ENCODE assay signal across 8 cellular contexts in the genomic region with DNA sequence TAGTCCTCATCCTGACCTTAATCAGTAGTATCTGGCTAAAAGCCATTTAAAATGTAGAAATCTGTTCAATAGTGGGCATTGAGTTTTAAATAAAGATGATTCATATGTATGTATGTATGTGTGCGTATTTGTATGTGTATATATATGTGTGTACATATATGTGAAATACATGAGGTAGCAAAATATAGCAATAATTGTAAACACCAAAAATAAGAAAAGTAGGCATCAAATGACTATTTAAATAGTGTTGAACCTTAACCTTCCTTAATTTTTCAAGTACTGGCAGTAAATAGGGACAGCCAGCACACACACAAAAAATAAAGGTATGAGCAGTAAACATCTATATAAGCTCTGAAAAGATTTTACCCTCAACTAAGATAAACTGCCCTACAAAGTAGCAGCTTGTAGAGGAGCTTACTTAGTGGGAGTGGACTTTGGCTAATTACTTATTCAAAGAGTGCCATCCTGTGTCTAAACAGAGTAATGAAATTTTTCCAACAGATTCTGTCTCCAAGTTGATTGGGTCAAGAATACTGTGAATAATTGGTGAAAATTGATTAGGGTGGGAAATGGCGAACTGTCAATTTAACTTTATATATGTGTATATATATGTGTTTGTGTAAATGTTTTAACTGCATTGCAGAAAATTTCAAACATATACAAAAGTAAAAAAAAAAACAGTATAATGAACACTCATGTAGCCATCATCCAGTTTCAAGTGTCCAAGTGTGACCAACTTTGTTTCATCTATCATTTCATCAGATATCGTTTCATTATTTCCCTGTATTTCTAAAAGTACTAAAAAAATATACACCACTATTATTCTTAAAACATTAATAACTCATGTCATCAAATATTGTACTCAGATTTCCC. TPM values are rescaled to one million over a fixed set of nuclear protein-coding genes. Genes with fewer than 3 reads are reported as not detected.
DNase-seq lines count a peak whose midpoint lies in the region; ATAC-seq and TF ChIP-seq lines count a peak whose summit lies in the region.

No MANE protein-coding gene starts in this region.

- H3K4me1 ChIP-seq in CD8-positive, alpha-beta memory T cell (ENCODE audit: insufficient read depth, low read length), result peaks cover 20% of the 10 kb centered on the region
- H3K4me1 ChIP-seq in hepatocyte (ENCODE audit: insufficient read depth) (peaks cover 5% of the 10 kb centered on the region), sigmoid colon (peaks cover 0 to 27% (median 17%) of the 10 kb centered on the region in 4 donors)

- CTCF ChIA-PET in CD8-positive, alpha-beta memory T cell (lab: Charles Lee), result interaction anchor here (0.5 to 4.7 kb wide), 20 partner anchors 13 to 849 kb away, joined by 3 to 41 read pairs (median 4); partner anchors contain the start of genes CENPK, CWC27, PPWD1 and SREK1IP1

- peak overlapping the region; percentile 73 to 98 (median 93) for H3K27ac Mint-ChIP-seq in CD8-positive, alpha-beta memory T cell

- WGBS in hepatocyte (ENCODE audit: low lambda C conversion rate, missing lambda C conversion rate), result 26% methylated on average over 3 of the region's 3 CpGs
- 23 to 34% methylated on average over 3 of the region's 3 CpGs for WGBS in sigmoid colon, 2 donors

- no peak for TF ChIP-seq POLR2A in sigmoid colon (IDR thresholded peaks at IDR 0.05)

- peaks cover 6 to 18% (median 9%) of the 10 kb centered on the region in 3 donors for H3K4me1 Mint-ChIP-seq in CD8-positive, alpha-beta memory T cell

- no peaks in the 10 kb centered on the region for H3K27me3 ChIP-seq in CD8-positive, alpha-beta memory T cell (ENCODE audit: insufficient read depth, low read length, poor library complexity, severe bottlenecking)
- H3K27me3 ChIP-seq in hepatocyte (no peaks in the 10 kb centered on the region), sigmoid colon (no peaks in the 10 kb centered on the region)

- peak overlapping the region; percentile 63 for H2AFZ ChIP-seq in hepatocyte

- H4K20me1 ChIP-seq in hepatocyte (ENCODE audit: insufficient read depth, poor library complexity, severe bottlenecking), result no peaks in the 10 kb centered on the region

- intact Hi-C loops in sigmoid colon (cut with DNase I), result loop anchor here (2.0 to 5.0 kb wide), 6 partner anchors 79 to 716 kb away; partner anchors contain the start of genes CENPK, CWC27, PPWD1 and SREK1IP1

- no peaks in the 10 kb centered on the region for H3K9me2 ChIP-seq in hepatocyte (replicated peaks; ENCODE audit: insufficient read depth)

- H3K4me3 ChIP-seq in CD8-positive, alpha-beta memory T cell (ENCODE audit: low read length), result peak overlapping the region; percentile 75
- H3K4me3 ChIP-seq in astrocyte of the cerebellum (ENCODE audit: low read depth, low read length) (peak overlapping the region; percentile 59), hepatocyte (peak overlapping the region; percentile 54), sigmoid colon (peak overlapping the region; percentile 47 to 63 (median 56))

- H3K9me3 Mint-ChIP-seq in CD8-positive, alpha-beta memory T cell, result no peaks in the 10 kb centered on the region

- TF ChIP-seq CTCF in astrocyte of the cerebellum (IDR thresholded peaks at IDR 0.05; ENCODE audit: low read depth, low read length, missing control alignments) (peak; percentile 45), hepatocyte (IDR thresholded peaks at IDR 0.05; ENCODE audit: poor library complexity) (peak; percentile 70), sigmoid colon (IDR thresholded peaks at IDR 0.05) (peak in 3 of 4 experiments; percentile 36 to 55 (median 44))

- H3K27ac ChIP-seq in CD8-positive, alpha-beta memory T cell (ENCODE audit: low read depth, low read length), result peak overlapping the region; percentile 56
- peak overlapping the region; percentile 93 for H3K27ac ChIP-seq in hepatocyte
- H3K27ac ChIP-seq in sigmoid colon, result peak overlapping the region; percentile 90 to 97 (median 93)

- H3K27me3 Mint-ChIP-seq in CD8-positive, alpha-beta memory T cell, result peaks cover 0 to 4% of the 10 kb centered on the region in 2 donors

- POLR2A ChIA-PET in CD8-positive, alpha-beta memory T cell (lab: Charles Lee), result interaction anchor here (0.6 to 3.6 kb wide), 3 partner anchors 79 to 673 kb away, joined by 4 to 21 read pairs (median 6); partner anchors contain the start of genes CENPK and PPWD1

- H3K4me2 ChIP-seq in hepatocyte, result peak overlapping the region; percentile 87

- peak in 2 of 5 donors; percentile 32 to 43 for DNase-seq in CD8-positive, alpha-beta memory T cell
- DNase-seq in NCI-H526 (lab: John Stamatoyannopoulos, UW) (peak; percentile 25 to 43), astrocyte of the cerebellum (ENCODE audit: low read depth) (peak; percentile 53), hepatocyte (ENCODE audit: low spot score) (peak; percentile 67), sigmoid colon (no peak)

- in situ Hi-C loops in astrocyte of the cerebellum (cut with HindIII; ENCODE audit: low sequenced_read_pairs), result loop anchor here (5.0 to 25.0 kb wide), 4 partner anchors 356 to 671 kb away; no protein-coding TSS in a partner anchor

- no peaks in the 10 kb centered on the region for H3K9me3 ChIP-seq in CD8-positive, alpha-beta memory T cell (ENCODE audit: low read length)
- no peaks in the 10 kb centered on the region for H3K9me3 ChIP-seq in hepatocyte (ENCODE audit: low read depth)
- no peaks in the 10 kb centered on the region for H3K9me3 ChIP-seq in sigmoid colon

- TF ChIP-seq EP300 in sigmoid colon (IDR thresholded peaks at IDR 0.05), result no peak

- peaks cover 0 to 14% (median 0%) of the 10 kb centered on the region in 3 donors for H3K36me3 Mint-ChIP-seq in CD8-positive, alpha-beta memory T cell

- ATAC-seq in GM19025 (IDR thresholded peaks at IDR 0.05; ENCODE audit: low read depth, unreplicated experiment) (peak; percentile 37), HG03354 (IDR thresholded peaks at IDR 0.05; ENCODE audit: poor library complexity, severe bottlenecking, unreplicated experiment) (peak; percentile 56), GM21717 (IDR thresholded peaks at IDR 0.05; ENCODE audit: unreplicated experiment) (no peak)

- H3K79me2 ChIP-seq in hepatocyte, result peaks cover 11% of the 10 kb centered on the region

- peak overlapping the region in 1 of 7 donors; percentile 27 for H3K4me3 Mint-ChIP-seq in CD8-positive, alpha-beta memory T cell

- H3K36me3 ChIP-seq in CD8-positive, alpha-beta memory T cell (ENCODE audit: insufficient read depth, low read length), result no peaks in the 10 kb centered on the region
- H3K36me3 ChIP-seq in hepatocyte (replicated peaks; ENCODE audit: insufficient read depth, low read depth) (no peaks in the 10 kb centered on the region), sigmoid colon (no peaks in the 10 kb centered on the region)

RNA-seq across cellular contexts. Expression of gene ADAMTS6, which starts 2.0 kb away (rescaled TPM):
- total RNA-seq in CD8-positive, alpha-beta memory T cell, result 1 to 10 TPM in 1 of 2 experiments, under 1 TPM in 1; 0.93 to 1.2 TPM
- 0.23 TPM for polyA plus RNA-seq in CD8-positive, alpha-beta memory T cell
- total RNA-seq in hepatocyte (10.4 and 21.0 TPM in 2 replicates), sigmoid colon (10 to 100 TPM in 1 of 4 donors, 1 to 10 TPM in 3; 3.7 to 18.3 (median 8.2) TPM)
- polyA plus RNA-seq in hepatocyte (3.4 and 5.9 TPM in 2 replicates), sigmoid colon (under 1 TPM in 1 of 3 donors, not detected in 2; 0.74 TPM)
